ENCODE assay signal across 33 cellular contexts in genomic region chr3:190371152-190371551, GRCh38. TPM values are rescaled to one million over a fixed set of nuclear protein-coding genes. Genes with fewer than 3 reads are reported as not detected.
"Had no signal": no experiment of that assay in that cellular context is flagged by ENCODE, and none has a peak within 500 bp of the region (broad histone marks: within the 10 kb centered on the region; RNA-seq: fewer than 3 reads in every experiment).

No MANE protein-coding gene starts in this region.

- H3K4me3 ChIP-seq: MG63, SJSA1 had no signal

- H3K27me3 ChIP-seq: MG63, SJSA1 had no signal

- H3K9me3 ChIP-seq: MG63, SJSA1 had no signal

- H3K36me3 Mint-ChIP-seq: activated naive CD4-positive, alpha-beta T cell treated with anti-CD3 and anti-CD28 coated beads, Interleukin-2, amount 50 U/mL, for 24 hours; WTC11 had no signal

- ATAC-seq: activated CD8-positive, alpha-beta T cell treated with anti-CD3 and anti-CD28 coated beads, Interleukin-2, amount 10 ng/mL, durations not matched to agents 7 days and 5 days; Panc1; SK-N-SH treated with all-trans-retinoic acid at 6 μM for 48 hours; WTC11 had no signal

- H3K9me3 Mint-ChIP-seq: activated naive CD4-positive, alpha-beta T cell treated with anti-CD3 and anti-CD28 coated beads, Interleukin-2, amount 50 U/mL, for 24 hours; activated T-cell treated with anti-CD3 and anti-CD28 coated beads, Interleukin-2, amount 50 U/mL, for 24 hours; activated T-helper 1 cell treated with anti-CD3 and anti-CD28 coated beads, Interleukin-12 subunit alpha, Interleukin-12 subunit beta, Interleukin-2, Interleukin-4 antibody, amounts not matched to agents 30 ng/mL and 10 ng/mL and 1 ng/mL, durations not matched to agents 14 hours and 24 hours and 36 hours; central memory CD8-positive, alpha-beta T cell; WTC11 had no signal

- H3K27ac Mint-ChIP-seq: activated CD8-positive, alpha-beta T cell treated with anti-CD3 and anti-CD28 coated beads, Interleukin-2, amount 10 ng/mL, durations not matched to agents 7 days and 5 days; activated naive CD4-positive, alpha-beta T cell treated with anti-CD3 and anti-CD28 coated beads, Interleukin-2, amount 50 U/mL, for 24 hours; activated T-cell treated with anti-CD3 and anti-CD28 coated beads, Interleukin-2, amount 50 U/mL, for 24 hours; activated T-helper 1 cell treated with anti-CD3 and anti-CD28 coated beads, Interleukin-12 subunit alpha, Interleukin-12 subunit beta, Interleukin-2, Interleukin-4 antibody, amounts not matched to agents 30 ng/mL and 10 ng/mL and 1 ng/mL, durations not matched to agents 14 hours and 24 hours and 36 hours; WTC11 had no signal

- H3K4me2 ChIP-seq: KMS-11 had no signal

- DNase-seq: activated CD4-positive, alpha-beta T cell treated with anti-CD3 and anti-CD28 coated beads for 48 hours; activated CD4-positive, alpha-beta T cell treated with anti-CD3 and anti-CD28 coated beads, Interleukin-2, amount 50 U/mL, for 4 hours; activated CD4-positive, CD25-positive, alpha-beta regulatory T cell treated with anti-CD3 and anti-CD28 coated beads, Interleukin-2, amount 50 U/mL, for 72 hours; activated CD8-positive, alpha-beta memory T cell treated with anti-CD3 and anti-CD28 coated beads, Interleukin-2, amount 50 U/mL, for 48 hours; activated CD8-positive, alpha-beta T cell treated with anti-CD3 and anti-CD28 coated beads, Interleukin-2, amount 10 ng/mL, durations not matched to agents 7 days and 5 days; activated effector memory CD4-positive, alpha-beta T cell treated with Interleukin-2 at 50 U/mL for 16 hours; activated naive CD4-positive, alpha-beta T cell; activated T-cell treated with anti-CD3 and anti-CD28 coated beads, Interleukin-2, amount 50 U/mL, for 24 hours; aorta; MG63; MV-4-11; NCI-H1092 treated with DMSO at 0.1 percent for 48 hours; NCI-H1417 treated with DMSO at 0.1 percent for 48 hours; NCI-H1694; NCI-H2029; NCI-H2107; NCI-H2171 treated with DMSO at 0.1 percent for 48 hours; NCI-H226; NCI-H526; NCI-H82; RPMI8226; SHP77; SW 1271 had no signal

- H3K27ac ChIP-seq: KMS-11, SJSA1 had no signal

- H3K4me3 Mint-ChIP-seq: activated CD8-positive, alpha-beta T cell treated with anti-CD3 and anti-CD28 coated beads, Interleukin-2, amount 10 ng/mL, durations not matched to agents 7 days and 5 days; activated naive CD4-positive, alpha-beta T cell treated with anti-CD3 and anti-CD28 coated beads, Interleukin-2, amount 50 U/mL, for 24 hours; activated T-cell treated with anti-CD3 and anti-CD28 coated beads, Interleukin-2, amount 50 U/mL, for 24 hours; activated T-helper 1 cell treated with anti-CD3 and anti-CD28 coated beads, Interleukin-12 subunit alpha, Interleukin-12 subunit beta, Interleukin-2, Interleukin-4 antibody, amounts not matched to agents 30 ng/mL and 10 ng/mL and 1 ng/mL, durations not matched to agents 14 hours and 24 hours and 36 hours; central memory CD8-positive, alpha-beta T cell; WTC11 had no signal

- H3K4me1 Mint-ChIP-seq: activated naive CD4-positive, alpha-beta T cell treated with anti-CD3 and anti-CD28 coated beads, Interleukin-2, amount 50 U/mL, for 24 hours; central memory CD8-positive, alpha-beta T cell had no signal

- H3K9ac ChIP-seq: KMS-11 had no signal

- H3K36me3 ChIP-seq: MG63, SJSA1 had no signal

RNA-seq across cellular contexts. Expression of gene CLDN16, which starts 16.8 kb away (rescaled TPM):
- total RNA-seq: activated CD8-positive, alpha-beta T cell treated with anti-CD3 and anti-CD28 coated beads, Interleukin-2, amount 10 ng/mL, durations not matched to agents 7 days and 5 days; activated T-helper 1 cell treated with anti-CD3 and anti-CD28 coated beads, Interleukin-12 subunit alpha, Interleukin-12 subunit beta, Interleukin-2, Interleukin-4 antibody, amounts not matched to agents 30 ng/mL and 10 ng/mL and 1 ng/mL, durations not matched to agents 14 hours and 24 hours and 36 hours; aorta; OCI-LY7; T-helper 1 cell treated with Interleukin-12 subunit alpha and Interleukin-12 subunit beta and Interleukin-4 antibody, amounts not matched to agents 30 ng/mL and 1 ng/mL, for 36 hours; WTC11 had no signal
- polyA plus RNA-seq: aorta had no signal

RNA-seq across cellular contexts. Expression of gene CLDN1, which starts 48.9 kb away (rescaled TPM):
- total RNA-seq: activated CD8-positive, alpha-beta T cell treated with anti-CD3 and anti-CD28 coated beads, Interleukin-2, amount 10 ng/mL, durations not matched to agents 7 days and 5 days; OCI-LY7 had no signal
